1 cellular context compared by ENCODE assay signal in the genomic region with DNA sequence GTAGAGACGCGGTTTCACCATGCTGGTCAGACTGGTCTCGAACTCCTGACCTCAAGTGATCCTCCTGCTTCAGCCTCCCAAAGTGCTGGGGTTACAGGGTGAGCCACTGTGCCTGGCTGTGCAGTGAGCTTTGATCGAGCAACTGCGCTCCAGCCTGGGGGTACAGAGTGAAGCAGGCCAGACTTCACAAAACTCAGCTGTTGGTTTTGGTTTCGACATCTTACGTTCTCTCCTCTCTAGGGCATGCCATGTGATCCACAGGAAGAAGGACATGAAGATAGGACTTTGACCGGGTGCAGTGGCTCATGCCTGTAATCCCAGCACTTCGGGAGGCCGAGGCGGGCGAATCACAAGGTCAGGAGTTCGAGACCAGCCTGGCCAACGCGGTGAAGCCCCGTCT. TPM values are rescaled to one million over a fixed set of nuclear protein-coding genes. Genes with fewer than 3 reads are reported as not detected.
"Had no signal": no experiment of that assay in that cellular context is flagged by ENCODE, and none has a peak within 500 bp of the region (broad histone marks: within the 10 kb centered on the region; RNA-seq: fewer than 3 reads in every experiment).

No MANE protein-coding gene starts in this region.

RNA-seq across cellular contexts. Expression of a gene that starts 10.8 kb away (rescaled TPM):
- polyA plus RNA-seq: IgD-negative memory B cell had no signal
